ENCODE assay signal across 14 cellular contexts in genomic region chr11:12275818-12276217, GRCh38.
"Had no signal": no experiment of that assay in that cellular context is flagged by ENCODE, and none has a peak within 500 bp of the region (broad histone marks: within the 10 kb centered on the region; RNA-seq: fewer than 3 reads in every experiment).

No MANE protein-coding gene starts in this region.

- DNase-seq: activated CD4-positive, alpha-beta T cell treated with anti-CD3 and anti-CD28 coated beads for 4 hours; activated naive CD4-positive, alpha-beta T cell treated with anti-CD3 and anti-CD28 coated beads, Interleukin-2, amount 50 U/mL, for 16 hours; colonic mucosa; hypothalamus; kidney glomerular epithelial cell; lower lobe of right lung; nephron progenitor cell; stimulated activated CD4-positive, alpha-beta T cell treated with anti-CD3 and anti-CD28 coated beads, Interleukin-12 subunit alpha, Interleukin-12 subunit beta, amount 100 ng/mL, for 4 hours; stimulated activated CD4-positive, alpha-beta T cell treated with anti-CD3 and anti-CD28 coated beads, Interleukin-2, amount 100 ng/mL, for 24 hours; T-helper 17 cell; WERI-Rb-1 had no signal

- H3K27me3 ChIP-seq: colonic mucosa, esophagus muscularis mucosa had no signal

- H3K4me3 ChIP-seq: colonic mucosa, esophagus muscularis mucosa, lower lobe of right lung had no signal

- H3K36me3 ChIP-seq: colonic mucosa, lower lobe of right lung, WERI-Rb-1 had no signal

- ATAC-seq: activated T-helper 17 cell treated with anti-CD3 and anti-CD28 coated beads, Interleukin-2, amount 50 U/mL, for 72 hours; lower lobe of right lung; stimulated activated effector memory CD8-positive, alpha-beta T cell treated with anti-CD3 and anti-CD28 coated beads, Interleukin-12 subunit alpha, Interleukin-12 subunit beta, amount 100 ng/mL, for 72 hours; T-helper 17 cell had no signal

- H3K9me3 ChIP-seq: colonic mucosa, esophagus muscularis mucosa, lower lobe of right lung had no signal

- H3K4me1 ChIP-seq: colonic mucosa had no signal

- H3K27ac ChIP-seq: colonic mucosa, esophagus muscularis mucosa, lower lobe of right lung, WERI-Rb-1 had no signal
